21 cellular contexts compared by ENCODE assay signal in genomic region chr22:20405291-20405930, GRCh38. TPM values are rescaled to one million over a fixed set of nuclear protein-coding genes. Genes with fewer than 3 reads are reported as not detected.
DNase-seq lines count a peak whose midpoint lies in the region; ATAC-seq and TF ChIP-seq lines count a peak whose summit lies in the region.
"Had no signal": no experiment of that assay in that cellular context is flagged by ENCODE, and none has a peak within 500 bp of the region (broad histone marks: within the 10 kb centered on the region; RNA-seq: fewer than 3 reads in every experiment).

No MANE protein-coding gene starts in this region.

- TF ChIP-seq CTCF in coronary artery (IDR thresholded peaks at IDR 0.05) (no peak), osteocyte (IDR thresholded peaks at IDR 0.05) (no peak)

- peak overlapping the region; percentile 63 for H3K27ac Mint-ChIP-seq in T-helper 2 cell treated with Interferon-gamma antibody and Interleukin-4, amounts not matched to agents 5 μg/mL and 100 μg/mL, for 36 hours
- no peak overlapping the region for H3K27ac Mint-ChIP-seq in osteocyte (ENCODE audit: unreplicated experiment)
- no peak overlapping the region for H3K27ac Mint-ChIP-seq in activated T-helper 2 cell treated with anti-CD3 and anti-CD28 coated beads, Interferon-gamma antibody, Interleukin-2, Interleukin-4, amounts not matched to agents 10 μg/mL and 5 μg/mL and 100 μg/mL, durations not matched to agents 14 hours and 24 hours and 36 hours
- H3K27ac Mint-ChIP-seq: CD4-positive, alpha-beta memory T cell had no signal

- no peak for DNase-seq in T-helper 2 cell treated with Interferon-gamma antibody and Interleukin-4, amounts not matched to agents 5 μg/mL and 100 μg/mL, for 36 hours (ENCODE audit: low spot score)
- DNase-seq in T-helper 2 cell (no peak), coronary artery (ENCODE audit: low spot score) (peak; percentile 60), osteocyte (ENCODE audit: extremely low spot score, unreplicated experiment) (peak; percentile 84), NOMO-1 treated with dmso at 0.1 percent for 144 hours (lab: John Stamatoyannopoulos, UW; ENCODE audit: unreplicated experiment) (no peak)
- DNase-seq in activated T-helper 2 cell treated with anti-CD3 and anti-CD28 coated beads, Interferon-gamma antibody, Interleukin-2, Interleukin-4, amounts not matched to agents 10 μg/mL and 5 μg/mL and 100 μg/mL, durations not matched to agents 14 hours and 24 hours and 36 hours (ENCODE audit: low spot score) = no peak
- DNase-seq: ACHN; CD4-positive, alpha-beta memory T cell; COR-L47; DMS53; KG1; MG63; NCI-H2029 treated with DMSO at 0.1 percent for 48 hours; NCI-H510A; NCI-H69; SHP77 had no signal

- intact Hi-C loops in activated T-helper 2 cell treated with anti-CD3 and anti-CD28 coated beads, Interferon-gamma antibody, Interleukin-2, Interleukin-4, amounts not matched to agents 10 μg/mL and 5 μg/mL and 100 μg/mL, durations not matched to agents 14 hours and 24 hours and 36 hours (cut with micrococcal nuclease) = no loop called here

- H3K27ac ChIP-seq in coronary artery = no peak overlapping the region
- H3K27ac ChIP-seq: 22Rv1, RWPE1 had no signal

- peaks cover 22% of the 10 kb centered on the region for H3K36me3 Mint-ChIP-seq in T-helper 2 cell treated with Interferon-gamma antibody and Interleukin-4, amounts not matched to agents 5 μg/mL and 100 μg/mL, for 36 hours (ENCODE audit: low read depth)
- H3K36me3 Mint-ChIP-seq in osteocyte (ENCODE audit: unreplicated experiment) = peaks cover 22% of the 10 kb centered on the region
- peaks cover 25% of the 10 kb centered on the region for H3K36me3 Mint-ChIP-seq in activated T-helper 2 cell treated with anti-CD3 and anti-CD28 coated beads, Interferon-gamma antibody, Interleukin-2, Interleukin-4, amounts not matched to agents 10 μg/mL and 5 μg/mL and 100 μg/mL, durations not matched to agents 14 hours and 24 hours and 36 hours (ENCODE audit: low read depth)

- no peaks in the 10 kb centered on the region for H3K27me3 Mint-ChIP-seq in T-helper 2 cell treated with Interferon-gamma antibody and Interleukin-4, amounts not matched to agents 5 μg/mL and 100 μg/mL, for 36 hours (ENCODE audit: low read depth)
- H3K27me3 Mint-ChIP-seq in osteocyte (ENCODE audit: unreplicated experiment) = no peaks in the 10 kb centered on the region
- H3K27me3 Mint-ChIP-seq in activated T-helper 2 cell treated with anti-CD3 and anti-CD28 coated beads, Interferon-gamma antibody, Interleukin-2, Interleukin-4, amounts not matched to agents 10 μg/mL and 5 μg/mL and 100 μg/mL, durations not matched to agents 14 hours and 24 hours and 36 hours (ENCODE audit: low read depth) = no peaks in the 10 kb centered on the region
- H3K27me3 Mint-ChIP-seq: CD4-positive, alpha-beta memory T cell had no signal

- ATAC-seq in HG02981 (IDR thresholded peaks at IDR 0.05; ENCODE audit: unreplicated experiment) = no peak
- ATAC-seq: Panc1 had no signal

- peaks cover 8% of the 10 kb centered on the region for H3K4me1 Mint-ChIP-seq in T-helper 2 cell treated with Interferon-gamma antibody and Interleukin-4, amounts not matched to agents 5 μg/mL and 100 μg/mL, for 36 hours (ENCODE audit: low read depth)
- H3K4me1 Mint-ChIP-seq in osteocyte (ENCODE audit: unreplicated experiment) = peaks cover 6% of the 10 kb centered on the region
- peaks cover 5% of the 10 kb centered on the region for H3K4me1 Mint-ChIP-seq in activated T-helper 2 cell treated with anti-CD3 and anti-CD28 coated beads, Interferon-gamma antibody, Interleukin-2, Interleukin-4, amounts not matched to agents 10 μg/mL and 5 μg/mL and 100 μg/mL, durations not matched to agents 14 hours and 24 hours and 36 hours (ENCODE audit: low read depth)

- no peak overlapping the region for H3K4me3 Mint-ChIP-seq in T-helper 2 cell treated with Interferon-gamma antibody and Interleukin-4, amounts not matched to agents 5 μg/mL and 100 μg/mL, for 36 hours
- no peak overlapping the region for H3K4me3 Mint-ChIP-seq in osteocyte (ENCODE audit: unreplicated experiment)
- no peak overlapping the region for H3K4me3 Mint-ChIP-seq in activated T-helper 2 cell treated with anti-CD3 and anti-CD28 coated beads, Interferon-gamma antibody, Interleukin-2, Interleukin-4, amounts not matched to agents 10 μg/mL and 5 μg/mL and 100 μg/mL, durations not matched to agents 14 hours and 24 hours and 36 hours (ENCODE audit: low read depth)
- H3K4me3 Mint-ChIP-seq: CD4-positive, alpha-beta memory T cell had no signal

- H3K9me3 Mint-ChIP-seq in T-helper 2 cell treated with Interferon-gamma antibody and Interleukin-4, amounts not matched to agents 5 μg/mL and 100 μg/mL, for 36 hours = no peaks in the 10 kb centered on the region
- no peaks in the 10 kb centered on the region for H3K9me3 Mint-ChIP-seq in osteocyte (ENCODE audit: unreplicated experiment)
- no peaks in the 10 kb centered on the region for H3K9me3 Mint-ChIP-seq in activated T-helper 2 cell treated with anti-CD3 and anti-CD28 coated beads, Interferon-gamma antibody, Interleukin-2, Interleukin-4, amounts not matched to agents 10 μg/mL and 5 μg/mL and 100 μg/mL, durations not matched to agents 14 hours and 24 hours and 36 hours
- H3K9me3 Mint-ChIP-seq: CD4-positive, alpha-beta memory T cell had no signal

- H3K4me3 ChIP-seq in coronary artery = no peak overlapping the region
- H3K4me3 ChIP-seq: MG63 had no signal

RNA-seq across cellular contexts. Expression of gene ZNF74, which starts 11.5 kb away (rescaled TPM):
- 19.6 and 20.4 TPM in 2 replicates for total RNA-seq in osteocyte
- 13.2 and 14.4 TPM in 2 replicates for total RNA-seq in activated T-helper 2 cell treated with anti-CD3 and anti-CD28 coated beads, Interferon-gamma antibody, Interleukin-2, Interleukin-4, amounts not matched to agents 10 μg/mL and 5 μg/mL and 100 μg/mL, durations not matched to agents 14 hours and 24 hours and 36 hours
- total RNA-seq: OCI-LY7 had no signal

RNA-seq across cellular contexts. Expression of gene SCARF2, which starts 32.2 kb away (rescaled TPM):
- total RNA-seq in osteocyte = 48.4 and 50.8 TPM in 2 replicates
- 0.55 and 0.62 TPM in 2 replicates for total RNA-seq in activated T-helper 2 cell treated with anti-CD3 and anti-CD28 coated beads, Interferon-gamma antibody, Interleukin-2, Interleukin-4, amounts not matched to agents 10 μg/mL and 5 μg/mL and 100 μg/mL, durations not matched to agents 14 hours and 24 hours and 36 hours

Comparison
In these comparisons a context has a peak if more than half of its experiments do, and no peak if none do; other contexts are left out.
1. DNase-seq: peak in coronary artery (single experiment) and osteocyte (single experiment); none in T-helper 2 cell treated with Interferon-gamma antibody and Interleukin-4, amounts not matched to agents 5 μg/mL and 100 μg/mL, for 36 hours (single experiment), T-helper 2 cell (0 of 5), NOMO-1 treated with dmso at 0.1 percent for 144 hours (single experiment) and activated T-helper 2 cell treated with anti-CD3 and anti-CD28 coated beads, Interferon-gamma antibody, Interleukin-2, Interleukin-4, amounts not matched to agents 10 μg/mL and 5 μg/mL and 100 μg/mL, durations not matched to agents 14 hours and 24 hours and 36 hours (single experiment).
2. RNA of gene SCARF2, which starts 32.2 kb away (total RNA-seq): 48.4 to 50.8 TPM in osteocyte; 0.55 to 0.62 TPM in activated T-helper 2 cell treated with anti-CD3 and anti-CD28 coated beads, Interferon-gamma antibody, Interleukin-2, Interleukin-4, amounts not matched to agents 10 μg/mL and 5 μg/mL and 100 μg/mL, durations not matched to agents 14 hours and 24 hours and 36 hours; every median in the first group is over 10 times any median in the second.